In the genomic region with DNA sequence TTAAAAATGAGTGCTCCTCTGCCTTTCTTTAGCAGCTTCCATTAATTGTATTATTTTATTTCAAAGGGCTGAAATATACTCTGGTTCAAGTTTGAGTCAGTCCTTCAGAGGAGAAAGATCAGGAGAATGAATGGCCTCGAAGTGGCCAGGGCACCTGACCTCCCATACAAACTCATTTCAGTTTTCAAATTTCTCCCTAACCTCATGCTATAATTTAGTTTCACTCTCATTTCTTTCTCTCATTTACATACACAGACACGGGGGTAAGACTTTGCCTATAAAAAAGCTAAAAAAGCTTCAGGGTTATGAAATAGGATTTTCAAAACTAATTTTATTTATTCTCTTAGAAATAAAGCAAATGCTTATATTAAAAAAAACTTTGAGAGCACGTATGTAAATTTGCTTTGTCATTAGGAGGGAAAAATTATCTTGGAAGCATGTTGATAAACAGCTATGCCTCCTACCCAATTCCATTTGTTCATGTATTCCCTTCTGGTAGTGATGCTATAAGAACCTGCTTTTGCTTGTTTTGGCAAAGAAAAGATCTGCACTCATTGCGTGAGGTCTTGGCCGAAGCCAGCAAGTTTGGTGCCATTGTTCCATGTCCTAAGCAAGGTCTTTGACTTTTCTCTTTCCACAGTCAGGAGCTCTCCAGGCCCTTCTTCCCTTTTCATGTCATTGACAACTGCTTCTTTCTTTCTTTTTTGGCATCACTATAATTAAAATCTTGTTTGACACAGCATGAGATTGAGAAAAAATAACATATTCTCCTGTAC, we compare ENCODE assay signal across 22 cellular contexts.
"Had no signal": no experiment of that assay in that cellular context is flagged by ENCODE, and none has a peak within 500 bp of the region (broad histone marks: within the 10 kb centered on the region; RNA-seq: fewer than 3 reads in every experiment).

No MANE protein-coding gene starts in this region.

- H3K9me3 ChIP-seq: colonic mucosa, tibial artery had no signal

- ATAC-seq: activated CD4-positive, CD25-positive, alpha-beta regulatory T cell treated with anti-CD3 and anti-CD28 coated beads, Interleukin-2, amount 50 U/mL, for 24 hours; activated naive CD8-positive, alpha-beta T cell treated with anti-CD3 and anti-CD28 coated beads, Interleukin-2, amount 50 U/mL, for 24 hours; left colon had no signal

- H3K4me1 Mint-ChIP-seq: activated CD4-positive, alpha-beta T cell treated with anti-CD3 and anti-CD28 coated beads, Interleukin-2, amount 10 ng/mL, durations not matched to agents 7 days and 5 days; activated naive CD4-positive, alpha-beta T cell treated with anti-CD3 and anti-CD28 coated beads, Interleukin-2, amount 10 ng/mL, durations not matched to agents 7 days and 5 days; activated naive CD8-positive, alpha-beta T cell treated with anti-CD3 and anti-CD28 coated beads, Interleukin-2, amount 50 U/mL, for 24 hours; nephron progenitor cell had no signal

- H3K27me3 Mint-ChIP-seq: activated CD4-positive, alpha-beta T cell treated with anti-CD3 and anti-CD28 coated beads, Interleukin-2, amount 10 ng/mL, durations not matched to agents 7 days and 5 days; activated naive CD4-positive, alpha-beta T cell treated with anti-CD3 and anti-CD28 coated beads, Interleukin-2, amount 10 ng/mL, durations not matched to agents 7 days and 5 days; brain had no signal

- H3K27me3 ChIP-seq: colonic mucosa, tibial artery had no signal

- H3K36me3 ChIP-seq: colonic mucosa, tibial artery had no signal

- DNase-seq: activated CD4-positive, alpha-beta T cell treated with anti-CD3 and anti-CD28 coated beads, Interleukin-2, amount 10 ng/mL, durations not matched to agents 7 days and 5 days; activated CD8-positive, alpha-beta memory T cell treated with anti-CD3 and anti-CD28 coated beads, Interleukin-2, amount 50 U/mL, for 4 hours; activated effector memory CD4-positive, alpha-beta T cell treated with Interleukin-2 at 50 U/mL for 16 hours; activated naive CD4-positive, alpha-beta T cell treated with anti-CD3 and anti-CD28 coated beads, Interleukin-2, amount 10 ng/mL, durations not matched to agents 7 days and 5 days; activated naive CD8-positive, alpha-beta T cell treated with anti-CD3 and anti-CD28 coated beads, Interleukin-2, amount 50 U/mL, for 24 hours; activated T-cell treated with anti-CD3 and anti-CD28 coated beads, Interleukin-2, amount 50 U/mL, for 48 hours; caudate nucleus; colonic mucosa; foreskin melanocyte; hypothalamus; islet precursor cell; left colon; midbrain; nephron progenitor cell; occipital lobe; stimulated activated CD4-positive, alpha-beta T cell treated with anti-CD3 and anti-CD28 coated beads, Interleukin-2, amount 100 ng/mL, for 24 hours; stimulated activated naive CD4-positive, alpha-beta T cell treated with Interleukin-2 at 50 U/mL for 16 hours; tibial artery had no signal

- H3K36me3 Mint-ChIP-seq: activated naive CD4-positive, alpha-beta T cell treated with anti-CD3 and anti-CD28 coated beads, Interleukin-2, amount 10 ng/mL, durations not matched to agents 7 days and 5 days; brain had no signal

- H3K27ac Mint-ChIP-seq: activated CD4-positive, alpha-beta T cell treated with anti-CD3 and anti-CD28 coated beads, Interleukin-2, amount 10 ng/mL, durations not matched to agents 7 days and 5 days; activated naive CD4-positive, alpha-beta T cell treated with anti-CD3 and anti-CD28 coated beads, Interleukin-2, amount 10 ng/mL, durations not matched to agents 7 days and 5 days; activated naive CD8-positive, alpha-beta T cell treated with anti-CD3 and anti-CD28 coated beads, Interleukin-2, amount 50 U/mL, for 24 hours; brain had no signal

- H3K27ac ChIP-seq: colonic mucosa, tibial artery had no signal

- H3K4me3 Mint-ChIP-seq: activated CD4-positive, alpha-beta T cell treated with anti-CD3 and anti-CD28 coated beads, Interleukin-2, amount 10 ng/mL, durations not matched to agents 7 days and 5 days; activated naive CD4-positive, alpha-beta T cell treated with anti-CD3 and anti-CD28 coated beads, Interleukin-2, amount 10 ng/mL, durations not matched to agents 7 days and 5 days; activated naive CD8-positive, alpha-beta T cell treated with anti-CD3 and anti-CD28 coated beads, Interleukin-2, amount 50 U/mL, for 24 hours; brain; nephron progenitor cell had no signal

- FAIRE-seq: urothelium cell line had no signal

- H3K4me3 ChIP-seq: colonic mucosa, lung, tibial artery had no signal

- H3K9me3 Mint-ChIP-seq: activated CD4-positive, alpha-beta T cell treated with anti-CD3 and anti-CD28 coated beads, Interleukin-2, amount 10 ng/mL, durations not matched to agents 7 days and 5 days; activated naive CD4-positive, alpha-beta T cell treated with anti-CD3 and anti-CD28 coated beads, Interleukin-2, amount 10 ng/mL, durations not matched to agents 7 days and 5 days; activated naive CD8-positive, alpha-beta T cell treated with anti-CD3 and anti-CD28 coated beads, Interleukin-2, amount 50 U/mL, for 24 hours; nephron progenitor cell had no signal

- H3K4me1 ChIP-seq: colonic mucosa had no signal
